Comparison of ENCODE assay signal across 2 cellular contexts in genomic region chr1:109689844-109690405, GRCh38.
A peak's percentile ranks its signal among the peaks of the same experiment; 100 is the strongest.
TF ChIP-seq lines count a peak whose summit lies in the region.

No MANE protein-coding gene starts in this region.

TF ChIP-seq in liver, 16 proteins besides CTCF, POLR2A, EP300 and RAD21:
- TF ChIP-seq ATF3 (IDR thresholded peaks at IDR 0.05) (no peak), SP1 (IDR thresholded peaks at IDR 0.05) (peak; percentile 17), YY1 (IDR thresholded peaks at IDR 0.05) (peak; percentile 40), TAF1 (conservative IDR thresholded peaks at IDR 0.05) (no peak), RXRA (IDR thresholded peaks at IDR 0.05) (peak; percentile 61 to 67)

TF ChIP-seq in HepG2, 621 proteins besides CTCF, POLR2A, EP300 and RAD21:
- TF ChIP-seq ZMYM3 (CRISPR knock-in tag; IDR thresholded peaks at IDR 0.05): no peak
- no peak for TF ChIP-seq HHEX (CRISPR knock-in tag; IDR thresholded peaks at IDR 0.05)
- no peak for TF ChIP-seq HOXA7 (CRISPR knock-in tag; IDR thresholded peaks at IDR 0.05)
- no peak for TF ChIP-seq ZNF160 (CRISPR knock-in tag; IDR thresholded peaks at IDR 0.05)
- TF ChIP-seq ZNF432 (CRISPR knock-in tag; IDR thresholded peaks at IDR 0.05; ENCODE audit: borderline replicate concordance): no peak
- TF ChIP-seq ZNF788 (CRISPR knock-in tag; IDR thresholded peaks at IDR 0.05; ENCODE audit: borderline replicate concordance): no peak
- TF ChIP-seq ZNF260 (CRISPR knock-in tag; IDR thresholded peaks at IDR 0.05; ENCODE audit: borderline replicate concordance, low read depth): no peak
- TF ChIP-seq TIGD3 (CRISPR knock-in tag; IDR thresholded peaks at IDR 0.05; ENCODE audit: borderline replicate concordance): no peak
- no peak for TF ChIP-seq MAZ (IDR thresholded peaks at IDR 0.05; ENCODE audit: borderline replicate concordance, low read depth, low read length)
- no peak for TF ChIP-seq MAZ (CRISPR knock-in tag; IDR thresholded peaks at IDR 0.05; ENCODE audit: low read depth)
- TF ChIP-seq RARG (CRISPR knock-in tag; IDR thresholded peaks at IDR 0.05; ENCODE audit: low read depth): no peak
- TF ChIP-seq SNAI1 (CRISPR knock-in tag; IDR thresholded peaks at IDR 0.05; ENCODE audit: borderline replicate concordance): no peak
- no peak for TF ChIP-seq ZBTB14 (CRISPR knock-in tag; IDR thresholded peaks at IDR 0.05)
- TF ChIP-seq ZBTB10 (CRISPR knock-in tag; IDR thresholded peaks at IDR 0.05; ENCODE audit: borderline replicate concordance): no peak
- no peak for TF ChIP-seq ZNF280D (CRISPR knock-in tag; IDR thresholded peaks at IDR 0.05)
- TF ChIP-seq SIN3A (IDR thresholded peaks at IDR 0.05; ENCODE audit: borderline replicate concordance, low read depth, low read length): no peak
